7 cellular contexts compared by ENCODE assay signal in genomic region chr12:14602128-14602527, GRCh38.
"Had no signal": no experiment of that assay in that cellular context is flagged by ENCODE, and none has a peak within 500 bp of the region (broad histone marks: within the 10 kb centered on the region; RNA-seq: fewer than 3 reads in every experiment).

No MANE protein-coding gene starts in this region.

- H3K27ac ChIP-seq: GM23248, KMS-11 had no signal

- H3K4me2 ChIP-seq: KMS-11 had no signal

- DNase-seq: GM23248, GOT3, H7, HCEC 1CT, KBM-7 had no signal

- H3K4me3 ChIP-seq: GM23248 had no signal

- H3K9ac ChIP-seq: GM23248, KMS-11 had no signal

- H3K27ac Mint-ChIP-seq: IgD-negative memory B cell had no signal

- H2AFZ ChIP-seq: GM23248 had no signal

- H3K27me3 Mint-ChIP-seq: IgD-negative memory B cell had no signal
